ENCODE assay signal across 10 cellular contexts in genomic region chr19:40623403-40624239, GRCh38. TPM values are rescaled to one million over a fixed set of nuclear protein-coding genes. Genes with fewer than 3 reads are reported as not detected.
DNase-seq lines count a peak whose midpoint lies in the region; ATAC-seq and TF ChIP-seq lines count a peak whose summit lies in the region.
"Had no signal": no experiment of that assay in that cellular context is flagged by ENCODE, and none has a peak within 500 bp of the region (broad histone marks: within the 10 kb centered on the region; RNA-seq: fewer than 3 reads in every experiment).

No MANE protein-coding gene starts in this region.

- WGBS in IMR-90 (ENCODE audit: extremely low coverage in 2 of 2, insufficient read length in 1 of 2), 2 experiments, result 57% methylated on average over 21 of the region's 41 CpGs; no CpG with 5 or more reads in 1 of the 2 experiments
- WGBS in hepatocyte (ENCODE audit: low lambda C conversion rate, missing lambda C conversion rate), result 33% methylated on average over 41 of the region's 41 CpGs

- H3K9me2 ChIP-seq in hepatocyte (replicated peaks; ENCODE audit: insufficient read depth), result no peaks in the 10 kb centered on the region

- no peaks in the 10 kb centered on the region for H3K27me3 ChIP-seq in IMR-90 (ENCODE audit: control insufficient read depth, insufficient read depth, low read length)
- H3K27me3 ChIP-seq in RWPE2 (ENCODE audit: insufficient read depth, poor library complexity, severe bottlenecking), result no peaks in the 10 kb centered on the region
- no peaks in the 10 kb centered on the region for H3K27me3 ChIP-seq in hepatocyte

- no peak overlapping the region for H4K5ac ChIP-seq in IMR-90 (ENCODE audit: low read depth, low read length)

- POLR2A ChIA-PET in IMR-90 (lab: Charles Lee; ENCODE audit: unreplicated experiment), result no interaction called here

- H3K4ac ChIP-seq in IMR-90 (ENCODE audit: low read depth, low read length), result no peak overlapping the region; the same call in 1 of the 2 replicates

- H3K9me3 ChIP-seq in IMR-90 (ENCODE audit: control insufficient read depth, insufficient read depth, low read length) (no peaks in the 10 kb centered on the region), RWPE2 (ENCODE audit: severe bottlenecking) (no peaks in the 10 kb centered on the region), hepatocyte (ENCODE audit: low read depth) (no peaks in the 10 kb centered on the region)

- CTCF ChIA-PET in IMR-90 (lab: Yijun Ruan, JAX), result interaction anchor here (3.7 kb wide), 1 partner anchor 11 kb away, joined by 20 read pairs; no protein-coding TSS in a partner anchor

- no peak overlapping the region for H3K23ac ChIP-seq in IMR-90 (ENCODE audit: low read depth, low read length)

- H2AK5ac ChIP-seq in IMR-90 (ENCODE audit: low read depth, low read length), result peak overlapping the region; percentile 39

- H2BK15ac ChIP-seq in IMR-90 (ENCODE audit: low read depth, low read length), result peak overlapping the region; percentile 61; the same call in 1 of the 3 replicates

- H3K4me2 ChIP-seq in IMR-90 (ENCODE audit: low read depth, low read length) (no peak overlapping the region), hepatocyte (peak overlapping the region; percentile 21)

- BruUV-seq in IMR-90 (replicated peaks; lab: Mats Ljungman, UMichigan), result no TSS peak

- H3K9ac ChIP-seq in IMR-90 (ENCODE audit: low read depth, low read length), result no peak overlapping the region

- peaks cover 8% of the 10 kb centered on the region; the same call in 1 of the 2 replicates for H3K4me1 ChIP-seq in IMR-90 (ENCODE audit: control insufficient read depth, insufficient read depth, low read length)
- H3K4me1 ChIP-seq in RWPE2 (ENCODE audit: insufficient read depth, poor library complexity, severe bottlenecking), result no peaks in the 10 kb centered on the region
- H3K4me1 ChIP-seq in hepatocyte (ENCODE audit: insufficient read depth), result no peaks in the 10 kb centered on the region

- ATAC-seq in IMR-90 (ENCODE audit: low read depth) (peak; percentile 50), RWPE2 (ENCODE audit: low read depth) (peak; percentile 56; the same call in 1 of the 3 replicates), HG02588 (IDR thresholded peaks at IDR 0.05; ENCODE audit: unreplicated experiment) (no peak), GM18909 (IDR thresholded peaks at IDR 0.05; ENCODE audit: poor library complexity, unreplicated experiment) (no peak)

- TF ChIP-seq RAD21 in IMR-90 (IDR thresholded peaks at IDR 0.05; ENCODE audit: low read length), result no peak

- no peak overlapping the region for H3K56ac ChIP-seq in IMR-90 (ENCODE audit: extremely low read depth, insufficient read depth, low read length)

- H3K14ac ChIP-seq in IMR-90 (replicated peaks; ENCODE audit: low read depth, low read length), result no peak overlapping the region

- DNase-seq in A172 (ENCODE audit: low spot score) (peak; percentile 99), IMR-90 (peak; percentile 18), RWPE2 (ENCODE audit: low spot score) (peak; percentile 75), hepatocyte (ENCODE audit: low spot score) (peak; percentile 91), T-helper 9 cell (no peak), mucosa of gallbladder (ENCODE audit: low spot score) (no peak)
- DNase-seq: activated CD4-positive, CD25-positive, alpha-beta regulatory T cell treated with anti-CD3 and anti-CD28 coated beads, Interleukin-2, amount 50 U/mL, for 72 hours had no signal

- H3K27ac ChIP-seq in IMR-90 (ENCODE audit: insufficient read depth, low read length) (no peak overlapping the region), RWPE2 (ENCODE audit: poor library complexity, severe bottlenecking) (no peak overlapping the region), hepatocyte (no peak overlapping the region)

- no peak overlapping the region for H4K8ac ChIP-seq in IMR-90 (ENCODE audit: low read depth in 2 of 2, low read length in 2 of 2)

- no peak overlapping the region for H3K18ac ChIP-seq in IMR-90 (ENCODE audit: low read depth, low read length)

- intact Hi-C loops in IMR-90 (cut with micrococcal nuclease), result no loop called here

- no peak overlapping the region; the same call in 1 of the 2 replicates for H4K91ac ChIP-seq in IMR-90 (ENCODE audit: insufficient read depth, low read depth, low read length)

- in situ Hi-C loops in IMR-90 (cut with MboI; ENCODE audit: low sequenced_read_pairs), result no loop called here

- H2BK120ac ChIP-seq in IMR-90 (ENCODE audit: low read depth, low read length), result no peak overlapping the region; the same call in 1 of the 2 replicates

- no peak for TF ChIP-seq CTCF in IMR-90 (conservative IDR thresholded peaks at IDR 0.05; ENCODE audit: low read depth, low read length)
- TF ChIP-seq CTCF in RWPE2 (IDR thresholded peaks at IDR 0.05; ENCODE audit: poor library complexity, severe bottlenecking), result no peak
- no peak for TF ChIP-seq CTCF in hepatocyte (IDR thresholded peaks at IDR 0.05; ENCODE audit: poor library complexity)

- H3K36me3 ChIP-seq in IMR-90 (ENCODE audit: control insufficient read depth, insufficient read depth, low read length) (peaks cover 81% of the 10 kb centered on the region), RWPE2 (ENCODE audit: low read depth) (peaks cover 81% of the 10 kb centered on the region), hepatocyte (replicated peaks; ENCODE audit: insufficient read depth, low read depth) (no peaks in the 10 kb centered on the region)

- TF ChIP-seq POLR2A in IMR-90 (IDR thresholded peaks at IDR 0.05; ENCODE audit: low read depth, low read length), result no peak

- no peaks in the 10 kb centered on the region for H3K79me2 ChIP-seq in hepatocyte

- peak overlapping the region; percentile 68 for H2AK9ac ChIP-seq in IMR-90 (replicated peaks; ENCODE audit: low read depth, low read length, poor library complexity)

- H3K9me1 ChIP-seq in IMR-90 (ENCODE audit: insufficient read depth, low read length), result peaks cover 11% of the 10 kb centered on the region; the same call in 1 of the 2 replicates

- H2AFZ ChIP-seq in IMR-90 (replicated peaks; ENCODE audit: low read length, poor library complexity), result peak overlapping the region; percentile 54
- no peak overlapping the region for H2AFZ ChIP-seq in hepatocyte

- H2BK20ac ChIP-seq in IMR-90 (ENCODE audit: low read depth, low read length), result no peak overlapping the region; the same call in 1 of the 2 replicates

- dilution Hi-C loops in IMR-90 (cut with HindIII; ENCODE audit: low sequenced_read_pairs, unreplicated experiment), result no loop called here

- H3K4me3 ChIP-seq in IMR-90 (ENCODE audit: insufficient read depth, low read depth, low read length) (no peak overlapping the region), RWPE2 (ENCODE audit: severe bottlenecking) (no peak overlapping the region), hepatocyte (no peak overlapping the region)
- H3K4me3 ChIP-seq: skin epidermis had no signal

- peaks cover 7% of the 10 kb centered on the region; the same call in 1 of the 2 replicates for H4K20me1 ChIP-seq in IMR-90 (ENCODE audit: insufficient read depth, low read length)
- no peaks in the 10 kb centered on the region for H4K20me1 ChIP-seq in hepatocyte (ENCODE audit: insufficient read depth, poor library complexity, severe bottlenecking)

- no peak overlapping the region for H2BK5ac ChIP-seq in IMR-90 (ENCODE audit: low read depth, low read length, poor library complexity, severe bottlenecking)

- H3K79me1 ChIP-seq in IMR-90 (ENCODE audit: low read depth in 1 of 2, low read length in 2 of 2), result peaks cover 0 to 12% of the 10 kb centered on the region in 2 experiments; a peak in 1 of 4 replicates

TF ChIP-seq in IMR-90, 13 proteins besides CTCF, POLR2A, EP300 and RAD21:
- TF ChIP-seq USF2 (IDR thresholded peaks at IDR 0.05; ENCODE audit: low read depth, low read length) (no peak), BHLHE40 (IDR thresholded peaks at IDR 0.05; ENCODE audit: low read depth, low read length) (no peak), FOS (IDR thresholded peaks at IDR 0.05; ENCODE audit: low read depth, low read length) (no peak), ELK1 (IDR thresholded peaks at IDR 0.05; ENCODE audit: borderline replicate concordance, low read depth, low read length) (no peak), MXI1 (IDR thresholded peaks at IDR 0.05; ENCODE audit: borderline replicate concordance, low read depth, low read length) (no peak), MAFK (IDR thresholded peaks at IDR 0.05; ENCODE audit: low read depth, low read length) (no peak)

RNA-seq across cellular contexts. Expression of gene LTBP4, which starts 22.5 kb away (rescaled TPM):
- total RNA-seq in A172 (2014; rRNA removed; shearing (Covaris generic)), result 10.8 and 13.9 TPM in 2 replicates
- 4.4 and 14.7 TPM in 2 replicates for total RNA-seq in IMR-90 (2012; rRNA removed)
- 61.6 and 70.3 TPM in 2 replicates for polyA plus RNA-seq in IMR-90 (2012; rRNA removed)
- 121 and 133 TPM in 2 replicates for polyA plus RNA-seq in IMR-90 (2012; cell fraction: cytosol; rRNA removed)
- polyA plus RNA-seq in IMR-90 (2012; cell fraction: nucleus; rRNA removed; ENCODE audit: low replicate concordance), result 202 and 477 TPM in 2 replicates
- total RNA-seq in hepatocyte, result 45.6 and 50.2 TPM in 2 replicates
- 163 and 185 TPM in 2 replicates for polyA plus RNA-seq in hepatocyte
- 225 TPM for total RNA-seq in mucosa of gallbladder

RNA-seq across cellular contexts. Expression of gene SHKBP1, which starts 46.9 kb away (rescaled TPM):
- 43.8 and 70.2 TPM in 2 replicates for total RNA-seq in A172 (2014; rRNA removed; shearing (Covaris generic))
- total RNA-seq in IMR-90 (2012; rRNA removed) (15.6 and 16.1 TPM in 2 replicates), hepatocyte (22.6 and 44.6 TPM in 2 replicates), mucosa of gallbladder (80.9 TPM)
- polyA plus RNA-seq in IMR-90 (2012; rRNA removed) (94.0 and 108 TPM in 2 replicates), hepatocyte (81.3 and 83.6 TPM in 2 replicates)
- 70.5 and 114 TPM in 2 replicates for polyA plus RNA-seq in IMR-90 (2012; cell fraction: cytosol; rRNA removed)
- 124 and 239 TPM in 2 replicates for polyA plus RNA-seq in IMR-90 (2012; cell fraction: nucleus; rRNA removed; ENCODE audit: low replicate concordance)

Comparison
In these comparisons a context has a peak if more than half of its experiments do, and no peak if none do; other contexts are left out.
1. DNase-seq: peak in A172 (single experiment), IMR-90 (single experiment), RWPE2 (single experiment) and hepatocyte (single experiment); none in T-helper 9 cell (single experiment) and mucosa of gallbladder (single experiment).
2. ATAC-seq: peak in IMR-90 (single experiment) and RWPE2 (single experiment); none in HG02588 (single experiment) and GM18909 (single experiment).